ENCODE assay signal across 22 cellular contexts in the genomic region with DNA sequence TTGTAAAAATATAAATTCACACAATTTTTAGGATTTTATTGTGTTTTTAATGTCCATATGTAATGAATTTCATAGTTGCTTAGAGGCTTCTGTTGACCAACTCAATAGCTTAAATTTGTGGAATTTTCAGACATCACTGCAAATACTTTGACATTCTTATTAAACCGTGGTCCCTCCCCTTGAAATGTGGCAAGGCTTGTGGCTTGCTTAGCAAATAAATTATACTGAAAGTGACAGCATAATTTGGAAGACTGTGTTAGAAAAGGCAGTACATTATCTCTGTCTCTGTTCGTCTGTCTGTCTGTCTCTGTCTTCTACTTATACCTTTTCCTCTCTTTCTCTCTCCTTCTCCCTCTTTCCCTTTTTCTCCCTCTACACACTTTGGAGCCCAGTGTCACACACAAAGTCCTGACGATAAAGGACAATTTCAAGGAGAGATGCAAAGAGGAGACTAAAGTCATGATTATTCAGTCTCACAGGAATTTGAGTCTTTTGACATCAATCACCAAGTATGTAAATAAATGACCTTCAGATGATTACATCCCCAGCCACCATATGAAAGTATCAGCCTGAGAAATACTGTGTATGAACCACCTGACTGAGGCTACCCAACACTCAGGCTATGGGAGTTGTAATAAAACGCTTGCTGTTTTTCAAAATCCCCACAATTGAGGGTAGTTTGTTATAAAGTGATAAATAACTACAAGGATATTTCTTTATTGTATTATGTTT. TPM values are rescaled to one million over a fixed set of nuclear protein-coding genes. Genes with fewer than 3 reads are reported as not detected.
DNase-seq lines count a peak whose midpoint lies in the region; ATAC-seq, FAIRE-seq and TF ChIP-seq lines count a peak whose summit lies in the region.
"Had no signal": no experiment of that assay in that cellular context is flagged by ENCODE, and none has a peak within 500 bp of the region (broad histone marks: within the 10 kb centered on the region; RNA-seq: fewer than 3 reads in every experiment).

No MANE protein-coding gene starts in this region.

- no peaks in the 10 kb centered on the region for H3K9me3 ChIP-seq in A549
- H3K9me3 ChIP-seq in HepG2 (ENCODE audit: low read length): peaks cover 7% of the 10 kb centered on the region
- H3K9me3 ChIP-seq: BLaER1 had no signal

- no peaks in the 10 kb centered on the region for H3K4me1 Mint-ChIP-seq in chondrocyte (ENCODE audit: low read depth)
- H3K4me1 Mint-ChIP-seq: CD4-positive, alpha-beta memory T cell had no signal

- POLR2A ChIA-PET in A549 (lab: Yijun Ruan, JAX) (no interaction called here), HepG2 (lab: Yijun Ruan, JAX) (no interaction called here)

- H3K4me1 ChIP-seq in A549 (peaks cover 10% of the 10 kb centered on the region; the same call in 1 of the 3 replicates), HepG2 (ENCODE audit: insufficient read depth, low read length) (peaks cover 9% of the 10 kb centered on the region)
- H3K4me1 ChIP-seq: BLaER1 had no signal

- ATAC-seq in A549 (peak in 1 of 2 experiments; percentile 39; a peak in 2 of 6 replicates), HepG2 (peak; percentile 40; the same call in 1 of the 3 replicates), HG02852 (IDR thresholded peaks at IDR 0.05; ENCODE audit: unreplicated experiment) (no peak), HG03469 (IDR thresholded peaks at IDR 0.05; ENCODE audit: unreplicated experiment) (no peak)

- intact Hi-C loops in HepG2 (cut with micrococcal nuclease; ENCODE audit: unreplicated experiment): no loop called here

- in situ Hi-C loops in HepG2 (cut with HindIII; ENCODE audit: extremely low pct_ligation_motif_present, low pct_unique_long_range_greater_than_20kb): no loop called here

- H3K36me3 ChIP-seq in HepG2 (replicated peaks in 1 of 2; ENCODE audit: control insufficient read depth in 1 of 2, insufficient read depth in 2 of 2, low read length in 2 of 2): no peaks in the 10 kb centered on the region
- H3K36me3 ChIP-seq: BLaER1 had no signal

- TF ChIP-seq RAD21 in A549 (conservative IDR thresholded peaks at IDR 0.05 in 1 of 2, IDR thresholded peaks at IDR 0.05 in 1 of 2) (no peak), HepG2 (CRISPR knock-in tag; IDR thresholded peaks at IDR 0.05) (no peak)

- H2AFZ ChIP-seq in HepG2 (ENCODE audit: low read length): no peak overlapping the region
- H2AFZ ChIP-seq: PC-9 had no signal

- H4K20me1 ChIP-seq in HepG2 (ENCODE audit: insufficient read depth, low read length): no peaks in the 10 kb centered on the region
- H4K20me1 ChIP-seq: BLaER1 had no signal

- no peak for FAIRE-seq in A549 (lab: Jason Lieb, UNC)
- no peak for FAIRE-seq in HepG2 (lab: Jason Lieb, UNC)
- FAIRE-seq: G401.6 had no signal

- TF ChIP-seq CTCF in A549 (IDR thresholded peaks at IDR 0.05): no peak
- TF ChIP-seq CTCF in chondrocyte (IDR thresholded peaks at IDR 0.05): no peak
- no peak for TF ChIP-seq CTCF in HepG2 (CRISPR knock-in tag; IDR thresholded peaks at IDR 0.05)

- H3K9me3 Mint-ChIP-seq in chondrocyte (ENCODE audit: low read depth): peaks cover 18% of the 10 kb centered on the region

- H3K27ac Mint-ChIP-seq in chondrocyte (ENCODE audit: unreplicated experiment): peak overlapping the region; percentile 72
- H3K27ac Mint-ChIP-seq: CD4-positive, alpha-beta memory T cell; H9 had no signal

- TF ChIP-seq POLR2A in A549 (IDR thresholded peaks at IDR 0.05; ENCODE audit: low read length) (no peak), HepG2 (IDR thresholded peaks at IDR 0.05; ENCODE audit: insufficient read depth in 1 of 2, low read depth in 2 of 2, low read length in 2 of 2) (no peak)

- no peak overlapping the region for H3K4me3 Mint-ChIP-seq in chondrocyte (ENCODE audit: unreplicated experiment)
- H3K4me3 Mint-ChIP-seq: CD4-positive, alpha-beta memory T cell; H9 had no signal

- no peak for TF ChIP-seq EP300 in A549 (IDR thresholded peaks at IDR 0.05)
- TF ChIP-seq EP300 in HepG2 (IDR thresholded peaks at IDR 0.05; ENCODE audit: low read depth in 2 of 2, low read length in 2 of 2): no peak
- no peak for TF ChIP-seq EP300 in HepG2 (CRISPR knock-in tag; IDR thresholded peaks at IDR 0.05; ENCODE audit: borderline replicate concordance)

- H3K27ac ChIP-seq in A549: peak overlapping the region; percentile 38 to 60; a peak in 3 of 6 replicates
- no peak overlapping the region for H3K27ac ChIP-seq in HepG2 (ENCODE audit: extremely low read length, insufficient read depth, low read length)
- H3K27ac ChIP-seq: BLaER1, KMS-11, PC-9 had no signal

- WGBS in A549 (ENCODE audit: missing lambda C conversion rate): 28% methylated on average over 4 of the region's 4 CpGs
- 80% methylated on average over 4 of the region's 4 CpGs for WGBS in HepG2 (ENCODE audit: low lambda C conversion rate)

- no peak overlapping the region for H3K4me3 ChIP-seq in A549
- no peak overlapping the region for H3K4me3 ChIP-seq in HepG2 (replicated peaks in 1 of 3; ENCODE audit: insufficient read depth in 1 of 3, low read depth in 2 of 3, low read length in 3 of 3)
- H3K4me3 ChIP-seq: BLaER1, PC-9 had no signal

- peaks cover 3% of the 10 kb centered on the region for H3K36me3 Mint-ChIP-seq in chondrocyte (ENCODE audit: low read depth)
- H3K36me3 Mint-ChIP-seq: CD4-positive, alpha-beta memory T cell had no signal

- H3K4me2 ChIP-seq in A549 (peak overlapping the region; percentile 38; the same call in 1 of the 3 replicates), HepG2 (ENCODE audit: low read depth, low read length) (no peak overlapping the region)
- H3K4me2 ChIP-seq: BLaER1, KMS-11, PC-9 had no signal

- H3K27me3 Mint-ChIP-seq in chondrocyte (ENCODE audit: low read depth): no peaks in the 10 kb centered on the region
- H3K27me3 Mint-ChIP-seq: CD4-positive, alpha-beta memory T cell had no signal

- H3K79me2 ChIP-seq in HepG2 (ENCODE audit: insufficient read depth, low read length): peaks cover 27% of the 10 kb centered on the region

- DNase-seq in A549 (ENCODE audit: low read depth in 1 of 2, low spot score in 1 of 2) (peak in 1 of 2 experiments; percentile 19), LHCN-M2 (ENCODE audit: low read depth) (peak; percentile 44), chondrocyte (ENCODE audit: low spot score) (no peak), HepG2 (ENCODE audit: low spot score) (peak; percentile 33), GM03348 (ENCODE audit: low spot score) (no peak), NOMO-1 treated with dmso at 0.1 percent for 144 hours (lab: John Stamatoyannopoulos, UW; ENCODE audit: unreplicated experiment) (no peak)
- DNase-seq: 8988T; CD4-positive, alpha-beta memory T cell; DMS79; H9; NCI-H1417 treated with DMSO at 0.1 percent for 48 hours; NCI-H187 treated with DMSO at 0.1 percent for 48 hours; NCI-H226; NCI-H524; NCI-H82; PC-9 had no signal

- no TSS peak for BruUV-seq in HepG2 (replicated peaks; lab: Mats Ljungman, UMichigan)

- no peaks in the 10 kb centered on the region for H3K27me3 ChIP-seq in HepG2 (ENCODE audit: control insufficient read depth in 1 of 2, insufficient read depth in 2 of 2, low read length in 2 of 2)
- H3K27me3 ChIP-seq: BLaER1 had no signal

- CTCF ChIA-PET in A549 (lab: Yijun Ruan, JAX) (no interaction called here), HepG2 (lab: Yijun Ruan, JAX; ENCODE audit: low intra/inter-chr PET ratio, low total read pairs) (no interaction called here)

- H3K9ac ChIP-seq in HepG2 (ENCODE audit: insufficient read depth, low read depth, low read length): no peak overlapping the region
- H3K9ac ChIP-seq: BLaER1, KMS-11 had no signal

RNA-seq across cellular contexts. Expression of a gene that starts 21.0 kb away (rescaled TPM):
- polyA plus RNA-seq in A549 (2011; rRNA removed) (0.56 and 0.78 TPM in 2 replicates), A549 (2017; fragmentation: RNase III; extraction: RNeasy Plus Mini Kit Qiagen cat#74134 plus additional on column Dnase treatment) (0.22 to 0.51 TPM (median 0.30 TPM) in 3 replicates), HepG2 (2011; rRNA removed) (26.1 and 26.8 TPM in 2 replicates)
- polyA plus RNA-seq in A549 (2012; cell fraction: cytosol; rRNA removed): 0.03 and 0.04 TPM in 2 replicates
- 0.04 and 0.23 TPM in 2 replicates for polyA plus RNA-seq in A549 (2012; cell fraction: nucleus; rRNA removed)
- polyA minus RNA-seq in A549 (2011; rRNA and poly(A)+ RNA removed): 0.25 TPM in 1 of 2 replicates, not detected in the other
- total RNA-seq in LHCN-M2 (2014; rRNA removed) (0.57 and 1.2 TPM in 2 replicates), chondrocyte (2.4 to 7.1 TPM (median 6.5 TPM) in 3 replicates), HepG2 (2016; rRNA removed; fragmentation: Illumina TruSeq; extraction: Trizol) (41.8 and 41.9 TPM in 2 replicates)
- polyA plus RNA-seq in LHCN-M2 (2012): 0.29 TPM
- 11.2 and 12.0 TPM in 2 replicates for total RNA-seq in HepG2 (2016; cell fraction: cytosol; rRNA removed; fragmentation: Illumina TruSeq; extraction: Trizol; ENCODE audit: low read depth)
- 43.5 and 44.0 TPM in 2 replicates for total RNA-seq in HepG2 (2016; cell fraction: insoluble cytoplasmic fraction; rRNA removed; fragmentation: Illumina TruSeq; extraction: Trizol)
- total RNA-seq in HepG2 (2016; cell fraction: membrane; rRNA removed; fragmentation: Illumina TruSeq; extraction: Trizol): 23.7 and 31.5 TPM in 2 replicates
- total RNA-seq in HepG2 (2016; cell fraction: nucleus; rRNA removed; fragmentation: Illumina TruSeq; extraction: Trizol): 44.0 and 49.9 TPM in 2 replicates
- 12.1 and 22.2 TPM in 2 replicates for polyA plus RNA-seq in HepG2 (2011; cell fraction: cytosol; rRNA removed)
- 9.3 and 13.8 TPM in 2 replicates for polyA plus RNA-seq in HepG2 (2011; cell fraction: nucleus; rRNA removed)
- 31.1 and 33.4 TPM in 2 replicates for polyA plus RNA-seq in HepG2 (2012)
- 9.5 and 12.7 TPM in 2 replicates for polyA plus RNA-seq in HepG2 (2016; cell fraction: cytosol; fragmentation: Illumina TruSeq; extraction: Trizol; ENCODE audit: low read depth)
- polyA plus RNA-seq in HepG2 (2016; cell fraction: insoluble cytoplasmic fraction; fragmentation: Illumina TruSeq; extraction: Trizol; ENCODE audit: low read depth): 38.6 and 45.7 TPM in 2 replicates
- polyA plus RNA-seq in HepG2 (2016; cell fraction: membrane; fragmentation: Illumina TruSeq; extraction: Trizol; ENCODE audit: low read depth): 16.1 and 22.5 TPM in 2 replicates
- polyA plus RNA-seq in HepG2 (2016; cell fraction: nucleus; fragmentation: Illumina TruSeq; extraction: Trizol; ENCODE audit: insufficient read depth, low read depth): 44.9 and 46.5 TPM in 2 replicates
- polyA minus RNA-seq in HepG2 (2011; rRNA and poly(A)+ RNA removed; ENCODE audit: low replicate concordance): 9.5 TPM in 1 of 2 replicates, not detected in the other
- 15.3 and 15.7 TPM in 2 replicates for polyA minus RNA-seq in HepG2 (2011; cell fraction: cytosol; rRNA and poly(A)+ RNA removed)
- 32.3 and 45.9 TPM in 2 replicates for polyA minus RNA-seq in HepG2 (2011; cell fraction: nucleus; rRNA and poly(A)+ RNA removed)
- total RNA-seq: CD4-positive, alpha-beta memory T cell; H9; MCF 10A; PC-9 had no signal
- polyA plus RNA-seq: CD4-positive, alpha-beta memory T cell had no signal

Comparison
In these comparisons a context has a peak if more than half of its experiments do, and no peak if none do; other contexts are left out.
1. DNase-seq: peak in LHCN-M2 (single experiment) and HepG2 (single experiment); none in chondrocyte (single experiment), GM03348 (single experiment) and NOMO-1 treated with dmso at 0.1 percent for 144 hours (single experiment).